Comparison of ENCODE assay signal across 23 cellular contexts in the genomic region with DNA sequence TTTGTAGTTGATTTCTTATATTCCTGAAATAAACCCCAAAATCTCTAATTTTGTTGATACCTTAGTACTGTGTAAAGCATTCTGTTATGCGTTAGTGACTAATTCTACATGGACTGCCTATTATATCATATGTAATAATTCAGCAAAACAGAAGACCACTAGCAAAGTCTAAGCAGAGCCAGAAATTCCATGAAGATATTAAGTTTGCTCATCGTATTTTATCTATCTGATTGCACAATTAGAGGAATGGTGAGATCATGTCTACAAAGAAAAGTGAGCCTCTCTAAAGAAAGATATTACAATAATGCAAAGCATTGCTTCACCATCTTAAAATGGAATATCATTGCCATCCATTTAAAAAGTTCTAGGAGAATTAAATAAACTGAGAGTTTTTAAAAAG.
"Had no signal": no experiment of that assay in that cellular context is flagged by ENCODE, and none has a peak within 500 bp of the region (broad histone marks: within the 10 kb centered on the region; RNA-seq: fewer than 3 reads in every experiment).

No MANE protein-coding gene starts in this region.

- H3K4me3 ChIP-seq: ascending aorta, esophagus muscularis mucosa, gastrocnemius medialis, left ventricle myocardium inferior, right atrium auricular region, skin epidermis, suprapubic skin, vagina had no signal

- H3K27ac ChIP-seq: ascending aorta, esophagus muscularis mucosa, gastrocnemius medialis, left ventricle myocardium inferior, right atrium auricular region, skin epidermis, suprapubic skin, vagina, VCaP had no signal

- H3K4me1 ChIP-seq: ascending aorta, esophagus muscularis mucosa, gastrocnemius medialis, left ventricle myocardium inferior, right atrium auricular region, suprapubic skin, vagina had no signal

- H3K9me3 ChIP-seq: gastrocnemius medialis, vagina had no signal

- H3K27me3 Mint-ChIP-seq: dendritic cell treated with granulocyte-macrophage colony-stimulating factor and Interleukin-4, amounts not matched to agents 40 ng/mL and 50 ng/mL, for 4 days; progenitor cell of endocrine pancreas; stimulated activated naive CD8-positive, alpha-beta T cell treated with anti-CD3 and anti-CD28 coated beads, Interleukin-15, Interleukin-2, amounts not matched to agents 100 ng/mL and 50 ng/mL, for 24 hours had no signal

- H3K4me3 Mint-ChIP-seq: activated naive CD4-positive, alpha-beta T cell treated with anti-CD3 and anti-CD28 coated beads for 36 hours; activated T-cell treated with anti-CD3 and anti-CD28 coated beads, Interleukin-2, amount 50 U/mL, for 4 hours; dendritic cell treated with granulocyte-macrophage colony-stimulating factor and Interleukin-4, amounts not matched to agents 40 ng/mL and 50 ng/mL, for 4 days; stimulated activated naive CD8-positive, alpha-beta T cell treated with anti-CD3 and anti-CD28 coated beads, Interleukin-15, Interleukin-2, amounts not matched to agents 100 ng/mL and 50 ng/mL, for 24 hours; T-helper 1 cell treated with Interleukin-12 subunit alpha and Interleukin-12 subunit beta and Interleukin-4 antibody, amounts not matched to agents 30 μg/mL and 1 μg/mL, for 36 hours had no signal

- FAIRE-seq: bronchial epithelial cell had no signal

- H3K36me3 ChIP-seq: ascending aorta, esophagus muscularis mucosa, gastrocnemius medialis, left ventricle myocardium inferior, right atrium auricular region, suprapubic skin, vagina had no signal

- H3K9me3 Mint-ChIP-seq: dendritic cell treated with granulocyte-macrophage colony-stimulating factor and Interleukin-4, amounts not matched to agents 40 ng/mL and 50 ng/mL, for 4 days; T-helper 1 cell treated with Interleukin-12 subunit alpha and Interleukin-12 subunit beta and Interleukin-4 antibody, amounts not matched to agents 30 μg/mL and 1 μg/mL, for 36 hours had no signal

- ATAC-seq: activated T-cell treated with anti-CD3 and anti-CD28 coated beads, Interleukin-2, amount 50 U/mL, for 4 hours; gastrocnemius medialis had no signal

- H3K27me3 ChIP-seq: ascending aorta, esophagus muscularis mucosa, gastrocnemius medialis, right atrium auricular region, suprapubic skin, vagina had no signal

- H3K27ac Mint-ChIP-seq: activated naive CD4-positive, alpha-beta T cell treated with anti-CD3 and anti-CD28 coated beads for 36 hours; dendritic cell treated with granulocyte-macrophage colony-stimulating factor and Interleukin-4, amounts not matched to agents 40 ng/mL and 50 ng/mL, for 4 days; progenitor cell of endocrine pancreas; stimulated activated naive CD8-positive, alpha-beta T cell treated with anti-CD3 and anti-CD28 coated beads, Interleukin-15, Interleukin-2, amounts not matched to agents 100 ng/mL and 50 ng/mL, for 24 hours; T-helper 1 cell treated with Interleukin-12 subunit alpha and Interleukin-12 subunit beta and Interleukin-4 antibody, amounts not matched to agents 30 μg/mL and 1 μg/mL, for 36 hours had no signal

- DNase-seq: activated CD4-positive, alpha-beta T cell treated with anti-CD3 and anti-CD28 coated beads, Interleukin-2, amount 50 U/mL, for 1 hour; activated CD4-positive, CD25-positive, alpha-beta regulatory T cell treated with anti-CD3 and anti-CD28 coated beads, Interleukin-2, amount 50 U/mL, for 72 hours; activated CD8-positive, alpha-beta memory T cell treated with anti-CD3 and anti-CD28 coated beads, Interleukin-2, amount 50 U/mL, for 4 hours; activated naive CD4-positive, alpha-beta T cell treated with anti-CD3 and anti-CD28 coated beads for 36 hours; activated T-cell treated with anti-CD3 and anti-CD28 coated beads, Interleukin-2, amount 50 U/mL, for 4 hours; effector CD8-positive, alpha-beta T cell; gastrocnemius medialis; head of caudate nucleus; left ventricle myocardium inferior; mammary epithelial cell; occipital lobe had no signal
